Comparison of ENCODE assay signal across 17 cellular contexts in genomic region chr5:137624786-137625349, GRCh38.
"Had no signal": no experiment of that assay in that cellular context is flagged by ENCODE, and none has a peak within 500 bp of the region (broad histone marks: within the 10 kb centered on the region; RNA-seq: fewer than 3 reads in every experiment).

No MANE protein-coding gene starts in this region.

- H3K4me3 Mint-ChIP-seq: activated CD4-positive, alpha-beta T cell treated with anti-CD3 and anti-CD28 coated beads, Interleukin-2, amount 10 ng/mL, durations not matched to agents 24 days and 14 days; activated CD8-positive, alpha-beta T cell treated with anti-CD3 and anti-CD28 coated beads for 36 hours; activated naive CD4-positive, alpha-beta T cell treated with anti-CD3 and anti-CD28 coated beads for 36 hours; activated naive CD8-positive, alpha-beta T cell treated with anti-CD3 and anti-CD28 coated beads, Interleukin-2, amount 50 U/mL, for 24 hours; activated T-cell treated with anti-CD3 and anti-CD28 coated beads, Interleukin-2, amount 50 U/mL, for 4 hours; memory B cell; naive thymus-derived CD4-positive, alpha-beta T cell; T-cell had no signal

- H3K27ac Mint-ChIP-seq: activated CD4-positive, alpha-beta T cell treated with anti-CD3 and anti-CD28 coated beads, Interleukin-2, amount 10 ng/mL, durations not matched to agents 24 days and 14 days; activated CD8-positive, alpha-beta T cell treated with anti-CD3 and anti-CD28 coated beads for 36 hours; activated naive CD4-positive, alpha-beta T cell treated with anti-CD3 and anti-CD28 coated beads for 36 hours; activated naive CD8-positive, alpha-beta T cell treated with anti-CD3 and anti-CD28 coated beads, Interleukin-2, amount 50 U/mL, for 24 hours; memory B cell; T-cell had no signal

- H3K27me3 Mint-ChIP-seq: activated CD4-positive, alpha-beta T cell treated with anti-CD3 and anti-CD28 coated beads, Interleukin-2, amount 10 ng/mL, durations not matched to agents 24 days and 14 days; activated CD8-positive, alpha-beta T cell treated with anti-CD3 and anti-CD28 coated beads for 36 hours; activated naive CD8-positive, alpha-beta T cell treated with anti-CD3 and anti-CD28 coated beads, Interleukin-2, amount 50 U/mL, for 24 hours; memory B cell; naive thymus-derived CD4-positive, alpha-beta T cell; T-cell had no signal

- H3K27ac ChIP-seq: coronary artery, left lung, pancreas had no signal

- H3K36me3 Mint-ChIP-seq: memory B cell had no signal

- H3K27me3 ChIP-seq: left lung, pancreas, tibial nerve had no signal

- H3K9me3 ChIP-seq: left lung, pancreas, tibial nerve had no signal

- H3K9me3 Mint-ChIP-seq: activated CD4-positive, alpha-beta T cell treated with anti-CD3 and anti-CD28 coated beads, Interleukin-2, amount 10 ng/mL, durations not matched to agents 24 days and 14 days; activated CD8-positive, alpha-beta T cell treated with anti-CD3 and anti-CD28 coated beads for 36 hours; activated naive CD4-positive, alpha-beta T cell treated with anti-CD3 and anti-CD28 coated beads for 36 hours; activated naive CD8-positive, alpha-beta T cell treated with anti-CD3 and anti-CD28 coated beads, Interleukin-2, amount 50 U/mL, for 24 hours; activated T-cell treated with anti-CD3 and anti-CD28 coated beads, Interleukin-2, amount 50 U/mL, for 4 hours; memory B cell; naive thymus-derived CD4-positive, alpha-beta T cell; T-cell had no signal

- H3K4me3 ChIP-seq: coronary artery, left lung, pancreas, tibial nerve had no signal

- ATAC-seq: activated CD8-positive, alpha-beta T cell treated with anti-CD3 and anti-CD28 coated beads for 36 hours; activated naive CD8-positive, alpha-beta T cell treated with anti-CD3 and anti-CD28 coated beads, Interleukin-2, amount 50 U/mL, for 24 hours; activated T-cell treated with anti-CD3 and anti-CD28 coated beads, Interleukin-2, amount 50 U/mL, for 4 hours; left lung; naive thymus-derived CD4-positive, alpha-beta T cell; pancreas; SK-N-SH treated with all-trans-retinoic acid at 6 μM for 48 hours; T-cell had no signal

- H3K4me1 Mint-ChIP-seq: activated CD4-positive, alpha-beta T cell treated with anti-CD3 and anti-CD28 coated beads, Interleukin-2, amount 10 ng/mL, durations not matched to agents 24 days and 14 days; activated naive CD8-positive, alpha-beta T cell treated with anti-CD3 and anti-CD28 coated beads, Interleukin-2, amount 50 U/mL, for 24 hours had no signal

- H3K36me3 ChIP-seq: left lung, pancreas had no signal

- DNase-seq: activated CD4-positive, alpha-beta T cell treated with anti-CD3 and anti-CD28 coated beads, Interleukin-2, amount 10 ng/mL, durations not matched to agents 24 days and 14 days; activated CD8-positive, alpha-beta memory T cell treated with anti-CD3 and anti-CD28 coated beads, Interleukin-2, amount 50 U/mL, for 4 hours; activated CD8-positive, alpha-beta T cell treated with anti-CD3 and anti-CD28 coated beads for 36 hours; activated naive CD4-positive, alpha-beta T cell treated with anti-CD3 and anti-CD28 coated beads for 36 hours; activated naive CD8-positive, alpha-beta T cell treated with anti-CD3 and anti-CD28 coated beads, Interleukin-2, amount 50 U/mL, for 24 hours; activated T-cell treated with anti-CD3 and anti-CD28 coated beads, Interleukin-2, amount 50 U/mL, for 4 hours; islet precursor cell; left lung; naive thymus-derived CD4-positive, alpha-beta T cell; pancreas; stimulated activated CD4-positive, alpha-beta T cell treated with anti-CD3 and anti-CD28 coated beads, Interleukin-2, amount 100 ng/mL, for 24 hours; stimulated activated naive CD4-positive, alpha-beta T cell treated with Interleukin-2 at 50 U/mL for 16 hours; T-cell had no signal

- H3K4me1 ChIP-seq: left lung had no signal
